Comparison of ENCODE assay signal across 8 cellular contexts in genomic region chr1:9823943-9824701, GRCh38. TPM values are rescaled to one million over a fixed set of nuclear protein-coding genes. Genes with fewer than 3 reads are reported as not detected.
DNase-seq lines count a peak whose midpoint lies in the region; TF ChIP-seq lines count a peak whose summit lies in the region.

Gene CLSTN1 (minus strand): TSS chr1:9823965. CDS start chr1:9823733, 232 bp downstream.

- peak within 1 kb of the TSS; percentile 97 to 98 for H3K27ac ChIP-seq in mucosa of rectum (ENCODE audit: low read depth in 2 of 2, low read length in 2 of 2)

- no peaks in the 10 kb centered on the region for H3K9me3 ChIP-seq in mucosa of rectum (ENCODE audit: control insufficient read depth in 2 of 2, low read length in 2 of 2)

- peaks cover 29 to 34% of the 10 kb centered on the region in 2 donors for H3K4me1 ChIP-seq in mucosa of rectum (ENCODE audit: control insufficient read depth in 2 of 2, insufficient read depth in 2 of 2, low read length in 2 of 2)

- peak within 1 kb of the TSS; percentile 88 to 94 for H3K9ac ChIP-seq in mucosa of rectum (ENCODE audit: low read depth in 1 of 2, low read length in 2 of 2)

- peak; percentile 97 for DNase-seq in AG08396 (ENCODE audit: low spot score)
- DNase-seq in GM19240 (ENCODE audit: insufficient read length, low spot score), result peak; percentile 94
- peak; percentile 80 for DNase-seq in HT-29 (ENCODE audit: low spot score)
- peak; percentile 71 for DNase-seq in OCI-M1 (lab: John Stamatoyannopoulos, UW)
- peak; percentile 90 for DNase-seq in activated T-cell treated with anti-CD3 and anti-CD28 coated beads, Interleukin-2, amount 50 U/mL, for 1 hour
- peak; percentile 83 to 88 for DNase-seq in erythroblast (lab: John Stamatoyannopoulos, UW)
- peak; percentile 80 for DNase-seq in stimulated activated CD8-positive, alpha-beta memory T cell treated with anti-CD3 and anti-CD28 coated beads, Interleukin-4, amount 100 ng/mL, for 24 hours (ENCODE audit: low read depth)

- peak within 1 kb of the TSS; percentile 87 to 94 for H3K4me3 ChIP-seq in mucosa of rectum (ENCODE audit: low read length in 2 of 2)

- H3K27me3 ChIP-seq in mucosa of rectum (ENCODE audit: control insufficient read depth in 2 of 2, insufficient read depth in 2 of 2, low read length in 2 of 2), result no peaks in the 10 kb centered on the region

- H3K36me3 ChIP-seq in mucosa of rectum (ENCODE audit: control insufficient read depth in 2 of 2, insufficient read depth in 2 of 2, low read length in 2 of 2), result no peaks in the 10 kb centered on the region

- no peak for TF ChIP-seq POLR2A in erythroblast (IDR thresholded peaks at IDR 0.05; ENCODE audit: low read length)

RNA-seq across cellular contexts. Expression of gene CLSTN1, which starts in this region (rescaled TPM):
- 78.4 and 99.0 TPM in 2 replicates for total RNA-seq in HT-29 (2014; rRNA removed; shearing (Covaris generic))

Comparison
In these comparisons a context has a peak if more than half of its experiments do, and no peak if none do; other contexts are left out.
1. Peak in every context shown above with its lines: DNase-seq, H3K4me3 ChIP-seq and H3K27ac ChIP-seq.